In genomic region chr3:112002458-112002971, GRCh38 we compare ENCODE assay signal across 1 cellular context.
A peak's percentile ranks its signal among the peaks of the same experiment; 100 is the strongest.
TF ChIP-seq lines count a peak whose summit lies in the region.

No MANE protein-coding gene starts in this region.

TF ChIP-seq in IMR-90, 13 proteins besides CTCF, POLR2A, EP300 and RAD21:
- TF ChIP-seq ELK1 (IDR thresholded peaks at IDR 0.05; ENCODE audit: borderline replicate concordance, low read depth, low read length) (no peak), RCOR1 (IDR thresholded peaks at IDR 0.05; ENCODE audit: insufficient replicate concordance, low read length) (no peak), CHD1 (IDR thresholded peaks at IDR 0.05; ENCODE audit: low read depth, low read length) (no peak), MAFK (IDR thresholded peaks at IDR 0.05; ENCODE audit: low read depth, low read length) (no peak), CEBPB (IDR thresholded peaks at IDR 0.05; ENCODE audit: low read depth, low read length) (no peak), SMC3 (IDR thresholded peaks at IDR 0.05; ENCODE audit: low read depth, low read length) (no peak), NFE2L2 (IDR thresholded peaks at IDR 0.05; ENCODE audit: low read depth, low read length) (no peak), USF2 (IDR thresholded peaks at IDR 0.05; ENCODE audit: low read depth, low read length) (no peak), RFX5 (IDR thresholded peaks at IDR 0.05; ENCODE audit: low read depth, low read length) (no peak), BHLHE40 (IDR thresholded peaks at IDR 0.05; ENCODE audit: low read depth, low read length) (peak; percentile 36; the same call in 1 of the 2 replicates), FOS (IDR thresholded peaks at IDR 0.05; ENCODE audit: low read depth, low read length) (peak; percentile 65; the same call in 1 of the 2 replicates), MAZ (IDR thresholded peaks at IDR 0.05; ENCODE audit: borderline replicate concordance, low read depth, low read length) (0 out of 2 replicates have a peak, but pooled peaks have one; percentile 40), MXI1 (IDR thresholded peaks at IDR 0.05; ENCODE audit: borderline replicate concordance, low read depth, low read length) (no peak)
